ENCODE assay signal across 9 cellular contexts in genomic region chr14:99415496-99416281, GRCh38.
A peak's percentile ranks its signal among the peaks of the same experiment; 100 is the strongest.
DNase-seq lines count a peak whose midpoint lies in the region; ATAC-seq and TF ChIP-seq lines count a peak whose summit lies in the region.
"Had no signal": no experiment of that assay in that cellular context is flagged by ENCODE, and none has a peak within 500 bp of the region (broad histone marks: within the 10 kb centered on the region; RNA-seq: fewer than 3 reads in every experiment).

No MANE protein-coding gene starts in this region.

- H3K27ac ChIP-seq in heart right ventricle = no peak overlapping the region
- H3K27ac ChIP-seq: BLaER1 treated with 17β-estradiol and CSF1 and Interleukin-3, amounts not matched to agents 10 nM and 100 nM had no signal

- H3K4me1 ChIP-seq in heart right ventricle = peaks cover 0 to 7% (median 4%) of the 10 kb centered on the region in 9 donors

- H3K4me3 Mint-ChIP-seq in activated naive CD8-positive, alpha-beta T cell treated with anti-CD3 and anti-CD28 coated beads for 36 hours = no peak overlapping the region

- 0 to 1% methylated on average over 2 of the region's 2 CpGs for WGBS in heart right ventricle, 2 donors

- intact Hi-C loops in heart right ventricle (cut with DNase I) = loop anchor here in 6 of 10 donors (2.0 to 10.0 kb wide), 2 partner anchors 91 to 95 kb away; no protein-coding TSS in a partner anchor

- TF ChIP-seq CTCF in heart right ventricle (IDR thresholded peaks at IDR 0.05) (peak; percentile 59 to 88 (median 82)), retinal pigment epithelial cell (conservative IDR thresholded peaks at IDR 0.05; ENCODE audit: low read depth, low read length) (peak; percentile 80)

- H3K36me3 Mint-ChIP-seq in activated naive CD8-positive, alpha-beta T cell treated with anti-CD3 and anti-CD28 coated beads for 36 hours = peaks cover 6% of the 10 kb centered on the region

- H3K4me1 Mint-ChIP-seq in activated naive CD8-positive, alpha-beta T cell treated with anti-CD3 and anti-CD28 coated beads for 36 hours = peaks cover 29% of the 10 kb centered on the region

- no peak overlapping the region for H3K27ac Mint-ChIP-seq in activated naive CD8-positive, alpha-beta T cell treated with anti-CD3 and anti-CD28 coated beads for 36 hours

- H3K4me3 ChIP-seq in heart right ventricle = no peak overlapping the region
- H3K4me3 ChIP-seq in retinal pigment epithelial cell (ENCODE audit: low read length) = no peak overlapping the region
- H3K4me3 ChIP-seq: BLaER1 treated with 17β-estradiol and CSF1 and Interleukin-3, amounts not matched to agents 10 nM and 100 nM had no signal

- no peaks in the 10 kb centered on the region for H3K27me3 ChIP-seq in heart right ventricle
- H3K27me3 ChIP-seq: BLaER1 treated with 17β-estradiol and CSF1 and Interleukin-3, amounts not matched to agents 10 nM and 100 nM had no signal

- no peaks in the 10 kb centered on the region for H3K9me3 Mint-ChIP-seq in activated naive CD8-positive, alpha-beta T cell treated with anti-CD3 and anti-CD28 coated beads for 36 hours

- peaks cover 0 to 49% (median 0%) of the 10 kb centered on the region in 9 donors for H3K36me3 ChIP-seq in heart right ventricle

- H3K27me3 Mint-ChIP-seq in activated naive CD8-positive, alpha-beta T cell treated with anti-CD3 and anti-CD28 coated beads for 36 hours = no peaks in the 10 kb centered on the region

- ATAC-seq in HG02571 (IDR thresholded peaks at IDR 0.05; ENCODE audit: unreplicated experiment) = peak; percentile 74
- ATAC-seq in heart right ventricle = peak; percentile 75 to 86 (median 78)

- peak; percentile 19 to 26 for DNase-seq in activated CD8-positive, alpha-beta memory T cell treated with anti-CD3 and anti-CD28 coated beads for 1 hour (ENCODE audit: extremely low read depth in 1 of 2, low read depth in 1 of 2)
- DNase-seq in activated CD8-positive, alpha-beta memory T cell treated with anti-CD3 and anti-CD28 coated beads for 24 hours = no peak
- DNase-seq in MV-4-11 (lab: John Stamatoyannopoulos, UW) (peak; percentile 77), SIG-M5 (lab: John Stamatoyannopoulos, UW) (peak; percentile 11), heart right ventricle (peak in 1 of 2 donors; percentile 57), retinal pigment epithelial cell (ENCODE audit: low read depth) (no peak)
- peak; percentile 51 for DNase-seq in activated naive CD8-positive, alpha-beta T cell treated with anti-CD3 and anti-CD28 coated beads for 36 hours

- H3K9me3 ChIP-seq in heart right ventricle = no peaks in the 10 kb centered on the region
- H3K9me3 ChIP-seq: BLaER1 treated with 17β-estradiol and CSF1 and Interleukin-3, amounts not matched to agents 10 nM and 100 nM had no signal

Comparison
In these comparisons a context has a peak if more than half of its experiments do, and no peak if none do; other contexts are left out.
1. DNase-seq: peak in activated CD8-positive, alpha-beta memory T cell treated with anti-CD3 and anti-CD28 coated beads for 1 hour (2 of 2), MV-4-11 (single experiment), SIG-M5 (single experiment) and activated naive CD8-positive, alpha-beta T cell treated with anti-CD3 and anti-CD28 coated beads for 36 hours (single experiment); none in activated CD8-positive, alpha-beta memory T cell treated with anti-CD3 and anti-CD28 coated beads for 24 hours (single experiment) and retinal pigment epithelial cell (single experiment).